11 cellular contexts compared by ENCODE assay signal in genomic region chr7:19397917-19398316, GRCh38.
DNase-seq lines count a peak whose midpoint lies in the region; ATAC-seq, FAIRE-seq and TF ChIP-seq lines count a peak whose summit lies in the region.
"Had no signal": no experiment of that assay in that cellular context is flagged by ENCODE, and none has a peak within 500 bp of the region (broad histone marks: within the 10 kb centered on the region; RNA-seq: fewer than 3 reads in every experiment).

No MANE protein-coding gene starts in this region.

- DNase-seq in choroid plexus epithelial cell (ENCODE audit: low read depth): peak; percentile 87
- no peak for DNase-seq in GM19238 (ENCODE audit: insufficient read length, low spot score)
- DNase-seq in Right ventricle myocardium superior: no peak
- no peak for DNase-seq in activated naive CD8-positive, alpha-beta T cell treated with anti-CD3 and anti-CD28 coated beads for 36 hours
- DNase-seq in kidney: no peak
- DNase-seq: glutamatergic neuron; posterior cingulate gyrus; stimulated activated naive CD8-positive, alpha-beta T cell treated with anti-CD3 and anti-CD28 coated beads, Interleukin-15, Interleukin-2, amounts not matched to agents 100 U/mL and 50 U/mL, for 24 hours had no signal

- TF ChIP-seq CTCF in choroid plexus epithelial cell (conservative IDR thresholded peaks at IDR 0.05; ENCODE audit: low read depth, low read length): no peak
- TF ChIP-seq CTCF in kidney (IDR thresholded peaks at IDR 0.05; ENCODE audit: borderline replicate concordance, extremely low read depth, insufficient read depth): no peak

- H3K9ac ChIP-seq in kidney (ENCODE audit: low read length in 2 of 2): no peak overlapping the region

- H3K4me3 ChIP-seq in choroid plexus epithelial cell (ENCODE audit: low read depth, low read length): no peak overlapping the region
- no peak overlapping the region for H3K4me3 ChIP-seq in kidney (ENCODE audit: low read length in 2 of 2)

- H3K36me3 ChIP-seq in kidney (ENCODE audit: control insufficient read depth in 1 of 2, insufficient read depth in 2 of 2, low read length in 2 of 2): no peaks in the 10 kb centered on the region

- no peak for TF ChIP-seq POLR2A in GM18505 (IDR thresholded peaks at IDR 0.05; ENCODE audit: borderline replicate concordance, extremely low read depth, insufficient read depth, insufficient read length)

- no peak for FAIRE-seq in kidney (lab: Jason Lieb, UNC)

- H3K36me3 Mint-ChIP-seq in activated naive CD8-positive, alpha-beta T cell treated with anti-CD3 and anti-CD28 coated beads for 36 hours: no peaks in the 10 kb centered on the region

- no peak overlapping the region for H3K27ac Mint-ChIP-seq in activated naive CD8-positive, alpha-beta T cell treated with anti-CD3 and anti-CD28 coated beads for 36 hours

- ATAC-seq in GM18505 (IDR thresholded peaks at IDR 0.05; ENCODE audit: unreplicated experiment): peak; percentile 98
- peak; percentile 82 for ATAC-seq in GM21825 (IDR thresholded peaks at IDR 0.05; ENCODE audit: unreplicated experiment)
- peak; percentile 79 for ATAC-seq in HG03575 (IDR thresholded peaks at IDR 0.05; ENCODE audit: extremely low read depth, insufficient number of reproducible peaks, low FRiP score, unreplicated experiment)
- ATAC-seq in Right ventricle myocardium superior (ENCODE audit: poor library complexity): no peak
- ATAC-seq: stimulated activated naive CD8-positive, alpha-beta T cell treated with anti-CD3 and anti-CD28 coated beads, Interleukin-15, Interleukin-2, amounts not matched to agents 100 U/mL and 50 U/mL, for 24 hours had no signal

- H3K27me3 Mint-ChIP-seq in activated naive CD8-positive, alpha-beta T cell treated with anti-CD3 and anti-CD28 coated beads for 36 hours: no peaks in the 10 kb centered on the region

- H3K9me3 ChIP-seq in kidney (ENCODE audit: control insufficient read depth in 1 of 2, low read length in 2 of 2): no peaks in the 10 kb centered on the region

- no peaks in the 10 kb centered on the region for H3K4me1 ChIP-seq in kidney (ENCODE audit: control insufficient read depth in 1 of 2, insufficient read depth in 1 of 2, low read depth in 1 of 2, low read length in 2 of 2)

- no peak overlapping the region for H3K4me3 Mint-ChIP-seq in activated naive CD8-positive, alpha-beta T cell treated with anti-CD3 and anti-CD28 coated beads for 36 hours

- intact Hi-C loops in Right ventricle myocardium superior (cut with DNase I): no loop called here
- intact Hi-C loops in kidney (cut with DNase I): no loop called here

- no peak overlapping the region for H3K27ac ChIP-seq in kidney (ENCODE audit: low read depth in 2 of 2, low read length in 2 of 2)

- H3K9me3 Mint-ChIP-seq in activated naive CD8-positive, alpha-beta T cell treated with anti-CD3 and anti-CD28 coated beads for 36 hours: no peaks in the 10 kb centered on the region

- H3K4me1 Mint-ChIP-seq in activated naive CD8-positive, alpha-beta T cell treated with anti-CD3 and anti-CD28 coated beads for 36 hours: no peaks in the 10 kb centered on the region
